8 cellular contexts compared by ENCODE assay signal in the genomic region with DNA sequence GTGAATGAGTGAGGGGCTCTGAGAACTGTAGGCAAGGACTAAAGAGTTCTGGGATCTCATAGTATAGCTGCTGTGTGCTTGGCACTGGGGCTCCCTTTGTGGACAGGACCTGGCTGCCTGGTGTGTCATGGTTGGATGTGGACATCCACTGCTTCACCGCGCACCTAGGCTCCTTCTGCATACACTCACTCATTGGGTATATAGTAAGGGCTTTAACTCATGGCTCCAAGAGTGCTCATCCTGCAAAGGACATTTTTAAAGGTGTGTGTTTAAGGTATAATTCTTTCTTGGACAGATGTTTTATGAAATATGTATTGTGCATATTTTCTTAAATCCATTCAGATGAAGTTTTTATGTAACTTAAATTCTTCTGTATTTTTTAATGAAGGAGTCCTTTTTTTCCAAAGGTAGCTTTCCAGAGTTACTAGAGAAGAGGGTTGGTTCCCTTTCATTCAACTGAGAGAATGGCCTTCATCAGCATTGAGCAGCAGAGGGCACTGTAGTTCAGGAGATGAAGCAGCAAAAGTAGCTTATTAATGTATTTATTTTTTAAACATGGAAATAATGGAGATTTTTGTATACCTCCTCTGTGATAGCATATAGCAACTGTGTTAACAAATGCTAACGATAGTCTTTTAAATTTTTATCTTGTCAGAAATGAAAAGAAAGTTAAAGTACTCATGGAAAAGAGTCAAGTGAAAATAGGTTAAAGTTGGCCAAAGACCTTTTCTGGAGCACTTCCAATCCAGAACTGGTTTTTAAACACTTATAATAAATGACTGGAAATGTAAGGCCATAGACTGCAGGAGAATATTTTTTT. TPM values are rescaled to one million over a fixed set of nuclear protein-coding genes. Genes with fewer than 3 reads are reported as not detected.
DNase-seq lines count a peak whose midpoint lies in the region; ATAC-seq, FAIRE-seq and TF ChIP-seq lines count a peak whose summit lies in the region.

No MANE protein-coding gene starts in this region.

- no peaks in the 10 kb centered on the region for H3K9me3 ChIP-seq in H9 (ENCODE audit: control insufficient read depth, low read depth, low read length)

- TF ChIP-seq CTCF in D721Med (IDR thresholded peaks at IDR 0.05; ENCODE audit: insufficient read depth, missing control alignments) = peak; percentile 91
- peak; percentile 89 for TF ChIP-seq CTCF in H9 (conservative IDR thresholded peaks at IDR 0.05)
- peak; percentile 85 for TF ChIP-seq CTCF in foreskin keratinocyte (conservative IDR thresholded peaks at IDR 0.05)
- peak; percentile 87 for TF ChIP-seq CTCF in progenitor cell of endocrine pancreas (IDR thresholded peaks at IDR 0.05; ENCODE audit: unreplicated experiment)

- no peak overlapping the region for H3K27ac ChIP-seq in H9 (ENCODE audit: insufficient read length, low read depth, low read length)
- no peak overlapping the region for H3K27ac ChIP-seq in foreskin keratinocyte

- H4K5ac ChIP-seq in H9 (ENCODE audit: insufficient read length, low read depth, low read length) = no peak overlapping the region

- H3T11ph ChIP-seq in H9 (ENCODE audit: low read length) = no peak overlapping the region

- H3K27me3 ChIP-seq in H9 (ENCODE audit: insufficient read depth, low read length) (no peaks in the 10 kb centered on the region), foreskin keratinocyte (no peaks in the 10 kb centered on the region)

- no peak overlapping the region for H3K9ac ChIP-seq in H9 (ENCODE audit: extremely low read depth, insufficient read length, low read length)

- no peak overlapping the region for H2BK120ac ChIP-seq in H9 (ENCODE audit: low read depth, low read length, poor library complexity, severe bottlenecking)

- H2BK5ac ChIP-seq in H9 (ENCODE audit: insufficient read length, low read length) = no peak overlapping the region

- H3K4me1 ChIP-seq in H9 (ENCODE audit: insufficient read depth, low read length) (no peaks in the 10 kb centered on the region), foreskin keratinocyte (peaks cover 10% of the 10 kb centered on the region)

- H2AK5ac ChIP-seq in H9 (ENCODE audit: insufficient read length, low read length) = no peak overlapping the region

- no peak overlapping the region for H3K4me2 ChIP-seq in H9 (ENCODE audit: insufficient read depth, insufficient read length, low read length)

- H3K4me3 Mint-ChIP-seq in H9 (no peak overlapping the region), progenitor cell of endocrine pancreas (ENCODE audit: low read depth) (no peak overlapping the region)
- peak overlapping the region; percentile 93 for H3K4me3 Mint-ChIP-seq in activated T-helper 17 cell treated with anti-CD3 and anti-CD28 coated beads, Interleukin-2, amount 50 U/mL, for 72 hours

- no peak for ATAC-seq in activated T-helper 17 cell treated with anti-CD3 and anti-CD28 coated beads, Interleukin-2, amount 50 U/mL, for 72 hours (replicated peaks)
- ATAC-seq in foreskin keratinocyte = peak; percentile 64
- no peak for ATAC-seq in GM21526 (IDR thresholded peaks at IDR 0.05; ENCODE audit: low FRiP score, unreplicated experiment)
- no peak for ATAC-seq in HG03520 (IDR thresholded peaks at IDR 0.05; ENCODE audit: unreplicated experiment)

- H3K4me1 Mint-ChIP-seq in H9 (no peaks in the 10 kb centered on the region), progenitor cell of endocrine pancreas (ENCODE audit: low read depth) (no peaks in the 10 kb centered on the region)
- H3K4me1 Mint-ChIP-seq in activated T-helper 17 cell treated with anti-CD3 and anti-CD28 coated beads, Interleukin-2, amount 50 U/mL, for 72 hours = peaks cover 60% of the 10 kb centered on the region

- H3K27ac Mint-ChIP-seq in H9 (0 out of 7 replicates have a peak overlapping the region, but pooled peaks of 1 of the 3 experiments have one; percentile 52), progenitor cell of endocrine pancreas (no peak overlapping the region)
- peak overlapping the region; percentile 81 for H3K27ac Mint-ChIP-seq in activated T-helper 17 cell treated with anti-CD3 and anti-CD28 coated beads, Interleukin-2, amount 50 U/mL, for 72 hours

- H3K23me2 ChIP-seq in H9 (ENCODE audit: insufficient read length, low read depth, low read length, poor library complexity, severe bottlenecking) = no peaks in the 10 kb centered on the region

- H3K27me3 Mint-ChIP-seq in H9 (ENCODE audit: low read depth) (no peaks in the 10 kb centered on the region), progenitor cell of endocrine pancreas (no peaks in the 10 kb centered on the region)
- no peaks in the 10 kb centered on the region for H3K27me3 Mint-ChIP-seq in activated T-helper 17 cell treated with anti-CD3 and anti-CD28 coated beads, Interleukin-2, amount 50 U/mL, for 72 hours

- no peak overlapping the region for H3K23ac ChIP-seq in H9 (ENCODE audit: insufficient read length, low read depth, low read length)

- H4K8ac ChIP-seq in H9 (replicated peaks; ENCODE audit: insufficient read length, low read depth, low read length) = no peak overlapping the region

- H3K36me3 Mint-ChIP-seq in H9 (ENCODE audit: insufficient read depth in 1 of 3, low read depth in 3 of 3) (peaks cover 23 to 37% (median 32%) of the 10 kb centered on the region in 3 experiments), progenitor cell of endocrine pancreas (ENCODE audit: insufficient read depth) (peaks cover 16% of the 10 kb centered on the region)
- peaks cover 88% of the 10 kb centered on the region for H3K36me3 Mint-ChIP-seq in activated T-helper 17 cell treated with anti-CD3 and anti-CD28 coated beads, Interleukin-2, amount 50 U/mL, for 72 hours (ENCODE audit: low read depth)

- H3K56ac ChIP-seq in H9 (ENCODE audit: insufficient read length, low read depth, low read length) = no peak overlapping the region

- no peak overlapping the region for H3K4ac ChIP-seq in H9 (ENCODE audit: low read depth, low read length)

- no peak overlapping the region for H4K91ac ChIP-seq in H9 (ENCODE audit: insufficient read length, low read depth, low read length)

- H2AFZ ChIP-seq in H9 (ENCODE audit: low read length) = no peak overlapping the region

- H2BK12ac ChIP-seq in H9 (ENCODE audit: insufficient read length, low read depth, low read length) = no peak overlapping the region

- H3K9me3 Mint-ChIP-seq in H9 (peaks cover 3% of the 10 kb centered on the region in 2 experiments; a peak in 2 of 5 replicates), progenitor cell of endocrine pancreas (ENCODE audit: low read depth) (peaks cover 4% of the 10 kb centered on the region)
- H3K9me3 Mint-ChIP-seq in activated T-helper 17 cell treated with anti-CD3 and anti-CD28 coated beads, Interleukin-2, amount 50 U/mL, for 72 hours = peaks cover 5% of the 10 kb centered on the region

- no peak overlapping the region for H2BK20ac ChIP-seq in H9 (ENCODE audit: low read depth, low read length, poor library complexity, severe bottlenecking)

- no peak for FAIRE-seq in D721Med (lab: Jason Lieb, UNC)

- no peak overlapping the region for H3K14ac ChIP-seq in H9 (ENCODE audit: insufficient read depth, low read length)

- H3K79me1 ChIP-seq in H9 (ENCODE audit: insufficient read depth, low read depth, low read length, poor library complexity, severe bottlenecking) = no peaks in the 10 kb centered on the region

- no peaks in the 10 kb centered on the region for H4K20me1 ChIP-seq in H9 (ENCODE audit: control insufficient read depth, insufficient read depth, insufficient read length)

- no peaks in the 10 kb centered on the region for H3K79me2 ChIP-seq in H9 (ENCODE audit: insufficient read depth, low read length)

- no CpG with 5 or more reads among the region's 3 CpGs for WGBS in H9 (ENCODE audit: extremely low coverage, insufficient read length, low lambda C conversion rate)

- DNase-seq in D721Med (ENCODE audit: insufficient read length, low spot score) (no peak), H9 (no peak), NCI-H82 treated with DMSO at 0.1 percent for 48 hours (lab: John Stamatoyannopoulos, UW; ENCODE audit: unreplicated experiment) (peak; percentile 24), foreskin keratinocyte (peak in 1 of 2 donors; percentile 26), progenitor cell of endocrine pancreas (ENCODE audit: low spot score, unreplicated experiment) (no peak)

- H3K18ac ChIP-seq in H9 (ENCODE audit: insufficient read length, low read depth, low read length) = no peak overlapping the region

- H2BK15ac ChIP-seq in H9 (ENCODE audit: low read depth, low read length) = no peak overlapping the region

RNA-seq across cellular contexts. Expression of a gene that starts 25.2 kb away (rescaled TPM):
- 21.8 and 23.7 TPM in 2 replicates for total RNA-seq in H9 (2021)
- 10 to 100 TPM; 31.4 to 32.4 TPM for total RNA-seq in activated T-helper 17 cell treated with anti-CD3 and anti-CD28 coated beads, Interleukin-2, amount 50 U/mL, for 72 hours
- 13.3 and 14.9 TPM in 2 replicates for total RNA-seq in foreskin keratinocyte
- 7.9 and 10.2 TPM in 2 replicates for polyA plus RNA-seq in foreskin keratinocyte
- 17.6 and 18.5 TPM in 2 replicates for total RNA-seq in progenitor cell of endocrine pancreas

RNA-seq across cellular contexts. Expression of a gene that starts 25.5 kb away (rescaled TPM):
- total RNA-seq in H9 (2021) (36.2 and 36.9 TPM in 2 replicates), foreskin keratinocyte (18.5 and 20.4 TPM in 2 replicates), progenitor cell of endocrine pancreas (25.1 and 27.8 TPM in 2 replicates)
- total RNA-seq in activated T-helper 17 cell treated with anti-CD3 and anti-CD28 coated beads, Interleukin-2, amount 50 U/mL, for 72 hours = 10 to 100 TPM; 10.0 to 22.5 TPM
- polyA plus RNA-seq in foreskin keratinocyte = 30.6 and 31.0 TPM in 2 replicates
